In genomic region chr5:148760945-148761638, GRCh38 we compare ENCODE assay signal across 1 cellular context.
TF ChIP-seq lines count a peak whose summit lies in the region.

No MANE protein-coding gene starts in this region.

TF ChIP-seq in GM23338, 12 proteins besides CTCF, POLR2A, EP300 and RAD21 (continued from another document):
- no peak for TF ChIP-seq REST (IDR thresholded peaks at IDR 0.05; ENCODE audit: unreplicated experiment)
- TF ChIP-seq NANOG (IDR thresholded peaks at IDR 0.05; ENCODE audit: borderline replicate concordance): no peak
